8 cellular contexts compared by ENCODE assay signal in genomic region chr2:112137516-112138142, GRCh38. TPM values are rescaled to one million over a fixed set of nuclear protein-coding genes. Genes with fewer than 3 reads are reported as not detected.
DNase-seq lines count a peak whose midpoint lies in the region; ATAC-seq and TF ChIP-seq lines count a peak whose summit lies in the region.

No MANE protein-coding gene starts in this region.

- peak overlapping the region in 1 of 2 donors; percentile 28 for H3K9ac ChIP-seq in liver (ENCODE audit: low read depth in 1 of 2, low read length in 2 of 2)

- H3K27me3 Mint-ChIP-seq in CD4-positive, CD25-positive, alpha-beta regulatory T cell = peaks cover 32% of the 10 kb centered on the region
- peaks cover 25% of the 10 kb centered on the region for H3K27me3 Mint-ChIP-seq in IgD-negative memory B cell
- H3K27me3 Mint-ChIP-seq in brain = peaks cover 11% of the 10 kb centered on the region

- 25% methylated on average over 15 of the region's 15 CpGs for WGBS in liver

- H3K36me3 Mint-ChIP-seq in CD4-positive, CD25-positive, alpha-beta regulatory T cell = peaks cover 9% of the 10 kb centered on the region
- H3K36me3 Mint-ChIP-seq in IgD-negative memory B cell (peaks cover 2% of the 10 kb centered on the region), brain (no peaks in the 10 kb centered on the region)

- peaks cover 3 to 19% (median 14%) of the 10 kb centered on the region in 4 donors for H3K4me1 Mint-ChIP-seq in CD4-positive, CD25-positive, alpha-beta regulatory T cell
- peaks cover 0 to 12% (median 6%) of the 10 kb centered on the region in 3 donors for H3K4me1 Mint-ChIP-seq in IgD-negative memory B cell
- peaks cover 14% of the 10 kb centered on the region for H3K4me1 Mint-ChIP-seq in brain

- peaks cover 0 to 6% (median 2%) of the 10 kb centered on the region in 7 donors for H3K9me3 Mint-ChIP-seq in CD4-positive, CD25-positive, alpha-beta regulatory T cell
- H3K9me3 Mint-ChIP-seq in IgD-negative memory B cell (peaks cover 0 to 10% (median 0%) of the 10 kb centered on the region in 3 donors), brain (peaks cover 0 to 14% (median 11%) of the 10 kb centered on the region in 5 experiments)

- H3K27ac ChIP-seq in CD4-positive, CD25-positive, alpha-beta regulatory T cell (ENCODE audit: insufficient read depth, low read length, poor library complexity, severe bottlenecking) = no peak overlapping the region
- H3K27ac ChIP-seq in liver (ENCODE audit: low read depth in 1 of 2, low read length in 2 of 2) (no peak overlapping the region), tibial artery (peak overlapping the region; percentile 60 to 61)

- peaks cover 2 to 5% of the 10 kb centered on the region in 2 experiments for H3K9me3 ChIP-seq in CD4-positive, CD25-positive, alpha-beta regulatory T cell (ENCODE audit: control insufficient read depth in 2 of 2, low read length in 2 of 2)
- H3K9me3 ChIP-seq in liver (ENCODE audit: control insufficient read depth in 4 of 4, low read length in 3 of 4) = no peaks in the 10 kb centered on the region
- no peaks in the 10 kb centered on the region for H3K9me3 ChIP-seq in tibial artery

- ATAC-seq in CD4-positive, CD25-positive, alpha-beta regulatory T cell (ENCODE audit: low read depth in 2 of 2) = peak; percentile 41 to 67
- ATAC-seq in GM21423 (IDR thresholded peaks at IDR 0.05; ENCODE audit: unreplicated experiment) = no peak

- H3K4me1 ChIP-seq in CD4-positive, CD25-positive, alpha-beta regulatory T cell (ENCODE audit: control insufficient read depth, insufficient read depth, low read length, poor library complexity, severe bottlenecking) = peaks cover 13% of the 10 kb centered on the region
- H3K4me1 ChIP-seq in liver (ENCODE audit: control insufficient read depth in 4 of 4, insufficient read depth in 4 of 4, low read length in 3 of 4) = peaks cover 0 to 8% (median 3%) of the 10 kb centered on the region in 4 donors
- H3K4me1 ChIP-seq in tibial artery = peaks cover 0 to 25% (median 2%) of the 10 kb centered on the region in 4 donors

- H3K4me3 Mint-ChIP-seq in CD4-positive, CD25-positive, alpha-beta regulatory T cell = peak overlapping the region; percentile 74 to 85 (median 78)
- peak overlapping the region; percentile 67 to 87 (median 72) for H3K4me3 Mint-ChIP-seq in IgD-negative memory B cell
- H3K4me3 Mint-ChIP-seq in brain = peak overlapping the region; percentile 78 to 82 (median 79)

- no peaks in the 10 kb centered on the region for H3K36me3 ChIP-seq in CD4-positive, CD25-positive, alpha-beta regulatory T cell (ENCODE audit: control insufficient read depth, insufficient read depth, low read length)
- no peaks in the 10 kb centered on the region for H3K36me3 ChIP-seq in liver (ENCODE audit: control insufficient read depth in 4 of 4, insufficient read depth in 3 of 4, low read depth in 1 of 4, low read length in 3 of 4)
- H3K36me3 ChIP-seq in tibial artery = no peaks in the 10 kb centered on the region

- intact Hi-C loops in tibial artery (cut with DNase I; ENCODE audit: low total_unique reads) = no loop called here

- no peaks in the 10 kb centered on the region for H3K27me3 ChIP-seq in CD4-positive, CD25-positive, alpha-beta regulatory T cell (ENCODE audit: control insufficient read depth, insufficient read depth, low read length)
- no peaks in the 10 kb centered on the region for H3K27me3 ChIP-seq in liver (ENCODE audit: control insufficient read depth in 4 of 4, insufficient read depth in 4 of 4, low read length in 3 of 4)
- H3K27me3 ChIP-seq in tibial artery = no peaks in the 10 kb centered on the region

- H3K4me3 ChIP-seq in CD4-positive, CD25-positive, alpha-beta regulatory T cell (ENCODE audit: low read depth, low read length) = peak overlapping the region; percentile 73
- peak overlapping the region; percentile 61 to 77 (median 62) for H3K4me3 ChIP-seq in liver (ENCODE audit: low read depth in 1 of 3, low read length in 3 of 3)
- H3K4me3 ChIP-seq in tibial artery = peak overlapping the region; percentile 53 to 77

- TF ChIP-seq RAD21 in liver (IDR thresholded peaks at IDR 0.05) = no peak

- TF ChIP-seq CTCF in brain (conservative IDR thresholded peaks at IDR 0.05) (no peak), liver (IDR thresholded peaks at IDR 0.05; ENCODE audit: low read depth, low read length, missing input control) (no peak), tibial artery (IDR thresholded peaks at IDR 0.05) (no peak)

- peak overlapping the region; percentile 71 to 86 (median 85) for H3K27ac Mint-ChIP-seq in CD4-positive, CD25-positive, alpha-beta regulatory T cell
- H3K27ac Mint-ChIP-seq in IgD-negative memory B cell (peak overlapping the region in 1 of 3 donors; percentile 39), brain (no peak overlapping the region)

- peak; percentile 9 to 49 (median 19) for DNase-seq in CD4-positive, CD25-positive, alpha-beta regulatory T cell
- peak in 1 of 2 donors; percentile 75 for DNase-seq in tibial artery
- DNase-seq in DMS153 treated with DMSO at 0.1 percent for 48 hours (lab: John Stamatoyannopoulos, UW; ENCODE audit: unreplicated experiment) = no peak
- DNase-seq in GM19240 (ENCODE audit: insufficient read length, low spot score) = no peak

TF ChIP-seq in liver, 16 proteins besides CTCF, POLR2A, EP300 and RAD21:
- TF ChIP-seq FOXA2 (IDR thresholded peaks at IDR 0.05) (no peak), ATF3 (IDR thresholded peaks at IDR 0.05) (no peak), YY1 (IDR thresholded peaks at IDR 0.05) (peak; percentile 21), HNF4G (IDR thresholded peaks at IDR 0.05) (no peak), FOXA1 (IDR thresholded peaks at IDR 0.05) (no peak), MAX (IDR thresholded peaks at IDR 0.05) (no peak)
TF ChIP-seq in liver: peak in this region for 1.

RNA-seq across cellular contexts. Expression of gene FBLN7, which starts 0.6 kb away (rescaled TPM):
- 19.3 TPM for total RNA-seq in CD4-positive, CD25-positive, alpha-beta regulatory T cell
- 10 to 100 TPM; 29.9 to 40.2 (median 36.5) TPM for polyA plus RNA-seq in CD4-positive, CD25-positive, alpha-beta regulatory T cell
- polyA plus RNA-seq in IgD-negative memory B cell (0.20 TPM), brain (ENCODE audit: insufficient read depth, low read depth, low replicate concordance) (32.4 TPM), liver (1 to 10 TPM in 1 of 2 donors, under 1 TPM in 1; 0.60 to 2.4 TPM)
- total RNA-seq in liver = 1 to 10 TPM; 1.6 to 2.1 TPM

Comparison
In these comparisons a context has a peak if more than half of its experiments do, and no peak if none do; other contexts are left out.
1. DNase-seq: peak in CD4-positive, CD25-positive, alpha-beta regulatory T cell (3 of 3); none in DMS153 treated with DMSO at 0.1 percent for 48 hours (single experiment) and GM19240 (single experiment).
2. H3K27ac ChIP-seq: peak in tibial artery (2 of 2); none in CD4-positive, CD25-positive, alpha-beta regulatory T cell (single experiment) and liver (0 of 2).
3. H3K27ac Mint-ChIP-seq: peak in CD4-positive, CD25-positive, alpha-beta regulatory T cell (3 of 3); none in brain (0 of 5).
4. Peak in every context shown above with its lines, with median percentiles within 50 percentile points of each other: H3K4me3 ChIP-seq and H3K4me3 Mint-ChIP-seq.